Comparison of ENCODE assay signal across 19 cellular contexts in genomic region chr2:79612999-79613398, GRCh38.
"Had no signal": no experiment of that assay in that cellular context is flagged by ENCODE, and none has a peak within 500 bp of the region (broad histone marks: within the 10 kb centered on the region; RNA-seq: fewer than 3 reads in every experiment).

No MANE protein-coding gene starts in this region.

- H3K36me3 ChIP-seq: brain microvascular endothelial cell, gastroesophageal sphincter, heart left ventricle, left ventricle myocardium inferior, sigmoid colon, spleen had no signal

- DNase-seq: activated CD4-positive, CD25-positive, alpha-beta regulatory T cell treated with anti-CD3 and anti-CD28 coated beads, Interleukin-2, amount 50 U/mL, for 72 hours; activated CD8-positive, alpha-beta memory T cell treated with anti-CD3 and anti-CD28 coated beads for 24 hours; activated CD8-positive, alpha-beta memory T cell treated with anti-CD3 and anti-CD28 coated beads, Interleukin-2, amount 50 U/mL, for 48 hours; activated effector memory CD4-positive, alpha-beta T cell treated with Interleukin-2 at 50 U/mL for 16 hours; activated naive CD4-positive, alpha-beta T cell treated with anti-CD3 and anti-CD28 coated beads, Interleukin-2, amount 50 U/mL, for 16 hours; activated T-cell treated with anti-CD3 and anti-CD28 coated beads, Interleukin-2, amount 50 U/mL, for 48 hours; aorta; brain microvascular endothelial cell; heart left ventricle; left ventricle myocardium inferior; mammary epithelial cell; nephron progenitor cell; nucleus accumbens; sigmoid colon; spleen; stimulated activated naive CD4-positive, alpha-beta T cell had no signal

- H3K4me3 ChIP-seq: coronary artery, gastroesophageal sphincter, heart left ventricle, left ventricle myocardium inferior, sigmoid colon, spleen had no signal

- ATAC-seq: gastroesophageal sphincter, heart left ventricle had no signal

- H3K9me3 ChIP-seq: gastroesophageal sphincter, heart left ventricle, left ventricle myocardium inferior, sigmoid colon had no signal

- H3K4me1 ChIP-seq: gastroesophageal sphincter, heart left ventricle, left ventricle myocardium inferior, sigmoid colon, spleen had no signal

- H3K27me3 ChIP-seq: brain microvascular endothelial cell, gastroesophageal sphincter, heart left ventricle, sigmoid colon, spleen had no signal

- H3K27ac ChIP-seq: brain microvascular endothelial cell, coronary artery, gastroesophageal sphincter, heart left ventricle, left ventricle myocardium inferior, sigmoid colon, spleen, VCaP had no signal
